29 cellular contexts compared by ENCODE assay signal in genomic region chr14:94656043-94656442, GRCh38. TPM values are rescaled to one million over a fixed set of nuclear protein-coding genes. Genes with fewer than 3 reads are reported as not detected.
A peak's percentile ranks its signal among the peaks of the same experiment; 100 is the strongest.
DNase-seq lines count a peak whose midpoint lies in the region; ATAC-seq, FAIRE-seq and TF ChIP-seq lines count a peak whose summit lies in the region.
"Had no signal": no experiment of that assay in that cellular context is flagged by ENCODE, and none has a peak within 500 bp of the region (broad histone marks: within the 10 kb centered on the region; RNA-seq: fewer than 3 reads in every experiment).

No MANE protein-coding gene starts in this region.

- POLR2A ChIA-PET in HepG2 (lab: Yijun Ruan, JAX) = no interaction called here

- H3K9me3 ChIP-seq in heart right ventricle (no peaks in the 10 kb centered on the region), HepG2 (ENCODE audit: low read length) (no peaks in the 10 kb centered on the region)
- H3K9me3 ChIP-seq: BE2C, BLaER1 had no signal

- H3K36me3 ChIP-seq in heart right ventricle = no peaks in the 10 kb centered on the region
- H3K36me3 ChIP-seq in HepG2 (replicated peaks in 1 of 2; ENCODE audit: control insufficient read depth in 1 of 2, insufficient read depth in 2 of 2, low read length in 2 of 2) = no peaks in the 10 kb centered on the region
- H3K36me3 ChIP-seq: BE2C, BLaER1 had no signal

- no TSS peak for BruUV-seq in HepG2 (replicated peaks; lab: Mats Ljungman, UMichigan)

- WGBS in heart right ventricle, 2 donors = 93 to 96% methylated on average over 4 of the region's 4 CpGs
- 75% methylated on average over 4 of the region's 4 CpGs for WGBS in HepG2 (ENCODE audit: low lambda C conversion rate)

- peaks cover 3 to 14% of the 10 kb centered on the region in 2 donors for H3K27me3 Mint-ChIP-seq in natural killer cell (ENCODE audit: low read depth in 2 of 2)

- H2AFZ ChIP-seq in HepG2 (ENCODE audit: low read length) = no peak overlapping the region

- H3K4me2 ChIP-seq in HepG2 (ENCODE audit: low read depth, low read length) = no peak overlapping the region
- H3K4me2 ChIP-seq: BLaER1 had no signal

- no peaks in the 10 kb centered on the region for H3K79me2 ChIP-seq in HepG2 (ENCODE audit: insufficient read depth, low read length)

- no peak overlapping the region for H3K9ac ChIP-seq in HepG2 (ENCODE audit: insufficient read depth, low read depth, low read length)
- H3K9ac ChIP-seq: BLaER1 had no signal

- TF ChIP-seq CTCF in heart right ventricle (IDR thresholded peaks at IDR 0.05) (no peak), coronary artery (IDR thresholded peaks at IDR 0.05) (no peak), HepG2 (CRISPR knock-in tag; IDR thresholded peaks at IDR 0.05) (no peak), natural killer cell (IDR thresholded peaks at IDR 0.05) (no peak)

- CTCF ChIA-PET in HepG2 (lab: Yijun Ruan, JAX; ENCODE audit: low intra/inter-chr PET ratio, low total read pairs) = no interaction called here

- H3K4me1 Mint-ChIP-seq in natural killer cell = no peaks in the 10 kb centered on the region
- H3K4me1 Mint-ChIP-seq: CD4-positive, alpha-beta memory T cell; CD4-positive, CD25-positive, alpha-beta regulatory T cell; CD8-positive, alpha-beta memory T cell had no signal

- DNase-seq in cardiac septum (ENCODE audit: low spot score) (peak; percentile 29), heart right ventricle (no peak), coronary artery (ENCODE audit: low spot score) (peak; percentile 7), HepG2 (ENCODE audit: low spot score) (no peak), ureter (ENCODE audit: low spot score) (peak; percentile 20), natural killer cell (no peak), NCI-H1436 (lab: John Stamatoyannopoulos, UW) (no peak)
- DNase-seq: 8988T; ACHN; BE2C; C1 segment of cervical spinal cord; CD4-positive, alpha-beta memory T cell; CD4-positive, CD25-positive, alpha-beta regulatory T cell; CD8-positive, alpha-beta memory T cell; COR-L47; DMS 273 treated with DMSO at 0.1 percent for 48 hours; DMS153; DMS53; DMS79; DND-41; EL; GDM1 had no signal

- TF ChIP-seq POLR2A in HepG2 (IDR thresholded peaks at IDR 0.05; ENCODE audit: insufficient read depth in 1 of 2, low read depth in 2 of 2, low read length in 2 of 2) = no peak

- H3K27ac ChIP-seq in heart right ventricle = no peak overlapping the region
- no peak overlapping the region for H3K27ac ChIP-seq in coronary artery
- no peak overlapping the region for H3K27ac ChIP-seq in HepG2 (ENCODE audit: extremely low read length, insufficient read depth, low read length)
- H3K27ac ChIP-seq: BLaER1 had no signal

- in situ Hi-C loops in HepG2 (cut with HindIII; ENCODE audit: extremely low pct_ligation_motif_present, low pct_unique_long_range_greater_than_20kb) = no loop called here

- H3K4me3 ChIP-seq in heart right ventricle (no peak overlapping the region), coronary artery (no peak overlapping the region), HepG2 (replicated peaks in 1 of 3; ENCODE audit: insufficient read depth in 1 of 3, low read depth in 2 of 3, low read length in 3 of 3) (no peak overlapping the region)
- H3K4me3 ChIP-seq: BLaER1, GM12878 had no signal

- intact Hi-C loops in cardiac septum (cut with DNase I) (no loop called here), heart right ventricle (cut with DNase I) (no loop called here), HepG2 (cut with micrococcal nuclease; ENCODE audit: unreplicated experiment) (no loop called here), natural killer cell (cut with micrococcal nuclease) (no loop called here)

- H3K27ac Mint-ChIP-seq in natural killer cell = no peak overlapping the region
- H3K27ac Mint-ChIP-seq: CD4-positive, alpha-beta memory T cell; CD8-positive, alpha-beta memory T cell had no signal

- H3K4me3 Mint-ChIP-seq in natural killer cell = no peak overlapping the region
- H3K4me3 Mint-ChIP-seq: CD14-positive monocyte; CD4-positive, alpha-beta memory T cell; CD4-positive, CD25-positive, alpha-beta regulatory T cell; CD8-positive, alpha-beta memory T cell had no signal

- no peaks in the 10 kb centered on the region for H3K36me3 Mint-ChIP-seq in natural killer cell
- H3K36me3 Mint-ChIP-seq: CD14-positive monocyte; CD4-positive, alpha-beta memory T cell; CD4-positive, CD25-positive, alpha-beta regulatory T cell; CD8-positive, alpha-beta memory T cell had no signal

- no peaks in the 10 kb centered on the region for H4K20me1 ChIP-seq in HepG2 (ENCODE audit: insufficient read depth, low read length)
- H4K20me1 ChIP-seq: BLaER1 had no signal

- ATAC-seq in heart right ventricle (no peak), HepG2 (no peak), natural killer cell (no peak), GM18861 (IDR thresholded peaks at IDR 0.05; ENCODE audit: unreplicated experiment) (no peak)
- ATAC-seq: GM12878 had no signal

- no peak for FAIRE-seq in HepG2 (lab: Jason Lieb, UNC)
- FAIRE-seq: GM12878, GM12892 had no signal

- no peaks in the 10 kb centered on the region for H3K9me3 Mint-ChIP-seq in natural killer cell
- H3K9me3 Mint-ChIP-seq: CD4-positive, alpha-beta memory T cell; CD8-positive, alpha-beta memory T cell had no signal

- TF ChIP-seq RAD21 in HepG2 (CRISPR knock-in tag; IDR thresholded peaks at IDR 0.05) = no peak

- H3K27me3 ChIP-seq in heart right ventricle (peaks cover 0 to 13% (median 0%) of the 10 kb centered on the region in 7 donors), HepG2 (ENCODE audit: control insufficient read depth in 1 of 2, insufficient read depth in 2 of 2, low read length in 2 of 2) (peaks cover 0 to 7% of the 10 kb centered on the region in 2 experiments; a peak in 1 of 5 replicates)
- H3K27me3 ChIP-seq: BLaER1 had no signal

- TF ChIP-seq EP300 in HepG2 (IDR thresholded peaks at IDR 0.05; ENCODE audit: low read depth in 2 of 2, low read length in 2 of 2) (no peak), HepG2 (CRISPR knock-in tag; IDR thresholded peaks at IDR 0.05; ENCODE audit: borderline replicate concordance) (no peak)

- no peaks in the 10 kb centered on the region for H3K4me1 ChIP-seq in heart right ventricle
- peaks cover 36% of the 10 kb centered on the region for H3K4me1 ChIP-seq in HepG2 (ENCODE audit: insufficient read depth, low read length)
- H3K4me1 ChIP-seq: BE2C, BLaER1 had no signal

TF ChIP-seq in HepG2, 621 proteins besides CTCF, POLR2A, EP300 and RAD21:
- TF ChIP-seq HNRNPL (IDR thresholded peaks at IDR 0.05; ENCODE audit: low read depth, low read length) = no peak
- no peak for TF ChIP-seq FOXK1 (CRISPR knock-in tag; IDR thresholded peaks at IDR 0.05; ENCODE audit: borderline replicate concordance, low read depth)
- TF ChIP-seq ZNF12 (CRISPR knock-in tag; IDR thresholded peaks at IDR 0.05) = peak; percentile 93

RNA-seq across cellular contexts. Expression of gene SERPINA3, which starts 43.9 kb away (rescaled TPM):
- total RNA-seq in cardiac septum (24.5 TPM), heart right ventricle (100 to 1,000 TPM in 1 of 10 donors, 10 to 100 TPM in 3, 1 to 10 TPM in 6; 1.0 to 163 (median 6.3) TPM), HepG2 (2016; rRNA removed; fragmentation: Illumina TruSeq; extraction: Trizol) (433 and 825 TPM in 2 replicates), ureter (106 TPM), natural killer cell (not detected)
- polyA plus RNA-seq in heart right ventricle (100 to 1,000 TPM in 1 of 2 donors, 10 to 100 TPM in 1; 28.2 to 408 TPM), HepG2 (2011; rRNA removed) (2,200 and 3,367 TPM in 2 replicates)
- total RNA-seq in HepG2 (2016; cell fraction: cytosol; rRNA removed; fragmentation: Illumina TruSeq; extraction: Trizol; ENCODE audit: low read depth) = 141 and 152 TPM in 2 replicates
- total RNA-seq in HepG2 (2016; cell fraction: insoluble cytoplasmic fraction; rRNA removed; fragmentation: Illumina TruSeq; extraction: Trizol) = 426 and 840 TPM in 2 replicates
- 232 and 248 TPM in 2 replicates for total RNA-seq in HepG2 (2016; cell fraction: membrane; rRNA removed; fragmentation: Illumina TruSeq; extraction: Trizol)
- total RNA-seq in HepG2 (2016; cell fraction: nucleus; rRNA removed; fragmentation: Illumina TruSeq; extraction: Trizol) = 726 and 813 TPM in 2 replicates
- 3,577 and 4,656 TPM in 2 replicates for polyA plus RNA-seq in HepG2 (2011; cell fraction: cytosol; rRNA removed)
- 1,545 and 2,325 TPM in 2 replicates for polyA plus RNA-seq in HepG2 (2011; cell fraction: nucleus; rRNA removed)
- 306 and 2,041 TPM in 2 replicates for polyA plus RNA-seq in HepG2 (2012)
- polyA plus RNA-seq in HepG2 (2016; cell fraction: cytosol; fragmentation: Illumina TruSeq; extraction: Trizol; ENCODE audit: low read depth) = 168 and 171 TPM in 2 replicates
- 463 and 467 TPM in 2 replicates for polyA plus RNA-seq in HepG2 (2016; cell fraction: insoluble cytoplasmic fraction; fragmentation: Illumina TruSeq; extraction: Trizol; ENCODE audit: low read depth)
- polyA plus RNA-seq in HepG2 (2016; cell fraction: membrane; fragmentation: Illumina TruSeq; extraction: Trizol; ENCODE audit: low read depth) = 216 and 234 TPM in 2 replicates
- polyA plus RNA-seq in HepG2 (2016; cell fraction: nucleus; fragmentation: Illumina TruSeq; extraction: Trizol; ENCODE audit: insufficient read depth, low read depth) = 1,122 and 1,162 TPM in 2 replicates
- 0.47 and 1,312 TPM in 2 replicates for polyA minus RNA-seq in HepG2 (2011; rRNA and poly(A)+ RNA removed; ENCODE audit: low replicate concordance)
- polyA minus RNA-seq in HepG2 (2011; cell fraction: cytosol; rRNA and poly(A)+ RNA removed) = 680 and 1,323 TPM in 2 replicates
- polyA minus RNA-seq in HepG2 (2011; cell fraction: nucleus; rRNA and poly(A)+ RNA removed) = 461 and 851 TPM in 2 replicates
- total RNA-seq: CD4-positive, alpha-beta memory T cell; CD4-positive, CD25-positive, alpha-beta regulatory T cell; CD8-positive, alpha-beta memory T cell; Daoy; G401 had no signal
- polyA plus RNA-seq: CD14-positive monocyte; CD4-positive, alpha-beta memory T cell; CD4-positive, CD25-positive, alpha-beta regulatory T cell; CD8-positive, alpha-beta memory T cell; GM12878 had no signal

Comparison
In these comparisons a context has a peak if more than half of its experiments do, and no peak if none do; other contexts are left out.
1. DNase-seq: peak in cardiac septum (single experiment), coronary artery (single experiment) and ureter (single experiment); none in heart right ventricle (0 of 2), HepG2 (single experiment), natural killer cell (single experiment) and NCI-H1436 (single experiment).